In the genomic region with DNA sequence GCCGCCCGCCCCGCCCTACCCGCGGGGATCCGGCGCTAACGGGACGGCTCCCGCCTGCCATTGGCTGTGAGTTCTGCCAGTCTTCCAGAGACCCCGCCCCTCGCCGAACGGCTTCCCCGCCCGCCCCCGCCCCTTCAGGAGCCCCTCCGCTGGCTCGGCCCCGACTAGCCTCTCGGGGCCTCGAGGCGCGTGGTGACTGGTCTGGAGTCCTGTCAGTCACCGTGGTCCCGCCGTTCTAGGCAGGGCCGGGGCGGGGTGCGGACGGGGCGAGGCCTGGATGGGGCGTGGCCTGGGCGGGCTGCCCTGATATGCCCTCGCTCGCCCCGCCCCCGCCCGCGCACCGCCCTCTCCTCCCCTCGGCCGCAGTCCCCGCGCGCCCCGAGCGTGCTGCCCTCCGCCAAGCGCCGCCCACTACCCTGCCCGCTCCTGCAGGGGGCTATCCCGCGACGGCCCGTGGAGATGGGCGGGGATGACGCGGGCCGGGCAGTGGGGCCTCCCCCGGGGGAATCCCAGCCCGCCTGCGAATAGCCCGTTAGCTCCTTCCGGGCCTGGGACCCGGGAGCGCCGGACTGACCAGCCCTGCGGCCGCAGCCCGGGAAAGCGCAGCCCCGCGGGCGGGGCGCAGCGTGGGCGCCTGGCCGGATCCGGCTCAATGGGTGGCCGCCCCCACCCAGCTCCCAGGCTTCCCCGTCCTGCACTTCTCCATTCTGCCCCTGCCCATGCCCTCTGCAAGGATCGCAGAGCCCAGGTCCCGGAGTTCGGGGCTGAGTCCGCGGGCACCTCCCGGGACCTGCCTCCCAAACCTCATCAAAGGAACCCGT, we compare ENCODE assay signal across 1 cellular context.
TF ChIP-seq lines count a peak whose summit lies in the region.

No MANE protein-coding gene starts in this region.

TF ChIP-seq in SK-N-SH, 30 proteins besides CTCF, POLR2A, EP300 and RAD21 (continued from another document):
- TF ChIP-seq, protein P1, sequence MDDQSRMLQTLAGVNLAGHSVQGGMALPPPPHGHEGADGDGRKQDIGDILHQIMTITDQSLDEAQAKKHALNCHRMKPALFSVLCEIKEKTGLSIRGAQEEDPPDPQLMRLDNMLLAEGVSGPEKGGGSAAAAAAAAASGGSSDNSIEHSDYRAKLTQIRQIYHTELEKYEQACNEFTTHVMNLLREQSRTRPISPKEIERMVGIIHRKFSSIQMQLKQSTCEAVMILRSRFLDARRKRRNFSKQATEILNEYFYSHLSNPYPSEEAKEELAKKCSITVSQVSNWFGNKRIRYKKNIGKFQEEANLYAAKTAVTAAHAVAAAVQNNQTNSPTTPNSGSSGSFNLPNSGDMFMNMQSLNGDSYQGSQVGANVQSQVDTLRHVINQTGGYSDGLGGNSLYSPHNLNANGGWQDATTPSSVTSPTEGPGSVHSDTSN (IDR thresholded peaks at IDR 0.05): peak; percentile 99
- TF ChIP-seq MXI1 (IDR thresholded peaks at IDR 0.05; ENCODE audit: low read depth, low read length) (peak; percentile 69; the same call in 1 of the 2 replicates), RFX5 (IDR thresholded peaks at IDR 0.05; ENCODE audit: low read length) (no peak), SIN3A (IDR thresholded peaks at IDR 0.05; ENCODE audit: borderline replicate concordance, low read depth, low read length) (no peak), POLR2AphosphoS5 (IDR thresholded peaks at IDR 0.05; ENCODE audit: low read depth, low read length) (peak; percentile 43; the same call in 1 of the 2 replicates), TAF1 (IDR thresholded peaks at IDR 0.05; ENCODE audit: borderline replicate concordance, low read depth, low read length) (peak; percentile 19; the same call in 1 of the 2 replicates), GATA2 (CRISPR knock-in tag; IDR thresholded peaks at IDR 0.05) (no peak), SMC3 (IDR thresholded peaks at IDR 0.05; ENCODE audit: low read depth, low read length) (peak; percentile 15; the same call in 1 of the 2 replicates), TCF12 (IDR thresholded peaks at IDR 0.05) (no peak), GABPA (IDR thresholded peaks at IDR 0.05; ENCODE audit: low read depth) (peak; percentile 52; the same call in 1 of the 2 replicates), NRF1 (IDR thresholded peaks at IDR 0.05; ENCODE audit: low read depth, low read length) (peak; percentile 33; the same call in 1 of the 2 replicates), FOXM1 (IDR thresholded peaks at IDR 0.05; ENCODE audit: low read depth) (no peak), EZH2phosphoT487 (IDR thresholded peaks at IDR 0.05; ENCODE audit: borderline replicate concordance, low read depth) (no peak), MEF2A (IDR thresholded peaks at IDR 0.05; ENCODE audit: borderline replicate concordance, low read depth) (no peak), TEAD4 (IDR thresholded peaks at IDR 0.05; ENCODE audit: borderline replicate concordance, insufficient read depth) (0 out of 2 replicates have a peak, but pooled peaks have one; percentile 42)
- TF ChIP-seq, protein P2, sequence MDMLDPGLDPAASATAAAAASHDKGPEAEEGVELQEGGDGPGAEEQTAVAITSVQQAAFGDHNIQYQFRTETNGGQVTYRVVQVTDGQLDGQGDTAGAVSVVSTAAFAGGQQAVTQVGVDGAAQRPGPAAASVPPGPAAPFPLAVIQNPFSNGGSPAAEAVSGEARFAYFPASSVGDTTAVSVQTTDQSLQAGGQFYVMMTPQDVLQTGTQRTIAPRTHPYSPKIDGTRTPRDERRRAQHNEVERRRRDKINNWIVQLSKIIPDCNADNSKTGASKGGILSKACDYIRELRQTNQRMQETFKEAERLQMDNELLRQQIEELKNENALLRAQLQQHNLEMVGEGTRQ (IDR thresholded peaks at IDR 0.05; ENCODE audit: borderline replicate concordance, low read depth, low read length): no peak
- TF ChIP-seq, protein P3, sequence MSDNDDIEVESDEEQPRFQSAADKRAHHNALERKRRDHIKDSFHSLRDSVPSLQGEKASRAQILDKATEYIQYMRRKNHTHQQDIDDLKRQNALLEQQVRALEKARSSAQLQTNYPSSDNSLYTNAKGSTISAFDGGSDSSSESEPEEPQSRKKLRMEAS (IDR thresholded peaks at IDR 0.05; ENCODE audit: low read depth): no peak
- TF ChIP-seq, protein P4, sequence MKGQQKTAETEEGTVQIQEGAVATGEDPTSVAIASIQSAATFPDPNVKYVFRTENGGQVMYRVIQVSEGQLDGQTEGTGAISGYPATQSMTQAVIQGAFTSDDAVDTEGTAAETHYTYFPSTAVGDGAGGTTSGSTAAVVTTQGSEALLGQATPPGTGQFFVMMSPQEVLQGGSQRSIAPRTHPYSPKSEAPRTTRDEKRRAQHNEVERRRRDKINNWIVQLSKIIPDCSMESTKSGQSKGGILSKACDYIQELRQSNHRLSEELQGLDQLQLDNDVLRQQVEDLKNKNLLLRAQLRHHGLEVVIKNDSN (IDR thresholded peaks at IDR 0.05; ENCODE audit: borderline replicate concordance, low read depth): no peak
